Comparison of ENCODE assay signal across 14 cellular contexts in the genomic region with DNA sequence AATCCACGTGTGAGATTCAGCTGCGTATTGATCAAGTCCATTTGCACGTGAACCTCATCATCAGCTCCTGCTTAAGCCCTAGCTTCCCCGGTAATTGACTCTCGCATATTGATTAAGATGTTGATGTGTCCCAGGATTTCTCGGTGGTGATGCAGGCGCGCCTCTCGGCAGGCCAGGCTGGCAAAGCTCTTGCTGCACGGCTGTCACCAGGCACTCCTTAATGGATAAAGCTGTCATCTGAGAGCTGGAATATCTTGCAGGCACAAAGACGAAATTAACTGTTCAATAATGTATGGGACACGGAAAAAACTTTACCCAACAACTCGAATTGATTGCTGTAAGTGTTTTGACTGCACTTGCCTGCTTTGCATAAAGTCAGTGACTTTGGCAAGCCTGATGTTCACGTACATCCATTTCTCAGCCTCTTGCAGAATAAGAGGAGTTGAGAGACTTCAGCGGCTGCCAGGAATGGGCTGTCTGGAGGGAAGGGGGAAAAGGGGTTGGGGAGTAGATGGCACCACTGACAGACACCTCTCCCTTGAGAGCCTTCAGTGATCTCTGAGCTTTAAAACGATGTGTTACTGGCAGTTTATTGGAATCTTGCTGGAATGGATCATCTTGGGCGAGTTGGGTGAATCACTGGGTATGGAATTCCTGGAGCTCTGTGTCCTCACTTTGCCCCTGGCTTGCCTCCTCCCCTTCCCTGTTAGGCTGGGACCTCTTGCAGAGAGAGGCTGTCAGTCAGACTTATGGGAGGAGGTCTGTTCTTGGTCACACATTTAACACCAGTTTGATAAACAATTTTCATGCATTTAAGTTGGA.
DNase-seq lines count a peak whose midpoint lies in the region; ATAC-seq and TF ChIP-seq lines count a peak whose summit lies in the region.
"Had no signal": no experiment of that assay in that cellular context is flagged by ENCODE, and none has a peak within 500 bp of the region (broad histone marks: within the 10 kb centered on the region; RNA-seq: fewer than 3 reads in every experiment).

No MANE protein-coding gene starts in this region.

- BruUV-seq in MCF 10A (replicated peaks; lab: Mats Ljungman, UMichigan): no TSS peak

- intact Hi-C loops in MCF 10A (cut with micrococcal nuclease): no loop called here
- intact Hi-C loops in breast epithelium (cut with DNase I; ENCODE audit: low total_unique reads): no loop called here

- H3K27me3 Mint-ChIP-seq in MCF 10A (ENCODE audit: insufficient read depth, unreplicated experiment) (no peaks in the 10 kb centered on the region), type B pancreatic cell (peaks cover 9% of the 10 kb centered on the region)
- H3K27me3 Mint-ChIP-seq: IgD-negative memory B cell had no signal

- no peaks in the 10 kb centered on the region for H3K4me1 ChIP-seq in breast epithelium

- H3K9me3 Mint-ChIP-seq in MCF 10A (ENCODE audit: unreplicated experiment): no peaks in the 10 kb centered on the region
- peaks cover 17% of the 10 kb centered on the region for H3K9me3 Mint-ChIP-seq in type B pancreatic cell

- TF ChIP-seq POLR2A in breast epithelium (IDR thresholded peaks at IDR 0.05): no peak

- CTCF ChIA-PET in MCF 10A (lab: Yijun Ruan, JAX): interaction anchor here (0.6 to 1.1 kb wide), 4 partner anchors 9 to 303 kb away, joined by 3 to 6 read pairs (median 4); no protein-coding TSS in a partner anchor

- H3K27ac Mint-ChIP-seq in MCF 10A (ENCODE audit: low read depth, unreplicated experiment) (no peak overlapping the region), type B pancreatic cell (peak overlapping the region; percentile 27)
- H3K27ac Mint-ChIP-seq: activated naive CD8-positive, alpha-beta T cell treated with anti-CD3 and anti-CD28 coated beads for 36 hours; IgD-negative memory B cell had no signal

- POLR2A ChIA-PET in MCF 10A (lab: Yijun Ruan, JAX): interaction anchor here (1.5 to 1.9 kb wide), 2 partner anchors 11 to 16 kb away, joined by 5 to 7 read pairs; no protein-coding TSS in a partner anchor

- TF ChIP-seq CTCF in MCF 10A (IDR thresholded peaks at IDR 0.05; ENCODE audit: unreplicated experiment) (no peak), breast epithelium (IDR thresholded peaks at IDR 0.05) (no peak), type B pancreatic cell (conservative IDR thresholded peaks at IDR 0.05) (no peak)

- H3K9me3 ChIP-seq in breast epithelium: peaks cover 0 to 5% of the 10 kb centered on the region in 2 donors

- H3K27ac ChIP-seq in breast epithelium: no peak overlapping the region
- H3K27ac ChIP-seq: 22Rv1 had no signal

- H3K4me3 Mint-ChIP-seq in MCF 10A (ENCODE audit: unreplicated experiment) (no peak overlapping the region), type B pancreatic cell (no peak overlapping the region)
- H3K4me3 Mint-ChIP-seq: activated naive CD8-positive, alpha-beta T cell treated with anti-CD3 and anti-CD28 coated beads for 36 hours; IgD-negative memory B cell had no signal

- H3K4me3 ChIP-seq in breast epithelium: no peak overlapping the region

- DNase-seq in MCF 10A (ENCODE audit: unreplicated experiment) (peak; percentile 76), breast epithelium (ENCODE audit: low spot score in 2 of 2) (no peak), amniotic epithelial cell (ENCODE audit: low read depth) (peak; percentile 96), iPS-NIHi7 (ENCODE audit: extremely low spot score) (peak; percentile 51), type B pancreatic cell (ENCODE audit: extremely low spot score, unreplicated experiment) (no peak), SW480 (ENCODE audit: low spot score) (no peak)
- DNase-seq: activated naive CD8-positive, alpha-beta T cell treated with anti-CD3 and anti-CD28 coated beads for 36 hours; hypothalamus; NCI-H524 treated with DMSO at 0.1 percent for 48 hours; nucleus accumbens had no signal

- peaks cover 17% of the 10 kb centered on the region for H3K4me1 Mint-ChIP-seq in MCF 10A (ENCODE audit: insufficient read depth, unreplicated experiment)
- H3K4me1 Mint-ChIP-seq in type B pancreatic cell (ENCODE audit: unreplicated experiment): peaks cover 46% of the 10 kb centered on the region
- H3K4me1 Mint-ChIP-seq: IgD-negative memory B cell had no signal

- H3K27me3 ChIP-seq in breast epithelium: no peaks in the 10 kb centered on the region

- H3K36me3 Mint-ChIP-seq in MCF 10A (ENCODE audit: insufficient read depth, unreplicated experiment) (no peaks in the 10 kb centered on the region), type B pancreatic cell (peaks cover 3% of the 10 kb centered on the region)
- H3K36me3 Mint-ChIP-seq: IgD-negative memory B cell had no signal

- H3K36me3 ChIP-seq in breast epithelium: no peaks in the 10 kb centered on the region

- ATAC-seq in GM19455 (IDR thresholded peaks at IDR 0.05; ENCODE audit: unreplicated experiment) (no peak), HG03342 (IDR thresholded peaks at IDR 0.05; ENCODE audit: unreplicated experiment) (no peak)

Comparison
In these comparisons a context has a peak if more than half of its experiments do, and no peak if none do; other contexts are left out.
1. DNase-seq: peak in MCF 10A (single experiment), amniotic epithelial cell (single experiment) and iPS-NIHi7 (single experiment); none in breast epithelium (0 of 2), type B pancreatic cell (single experiment) and SW480 (single experiment).